Comparison of ENCODE assay signal across 18 cellular contexts in genomic region chr10:14649739-14650138, GRCh38.
A peak's percentile ranks its signal among the peaks of the same experiment; 100 is the strongest.
DNase-seq lines count a peak whose midpoint lies in the region; ATAC-seq and TF ChIP-seq lines count a peak whose summit lies in the region.
"Had no signal": no experiment of that assay in that cellular context is flagged by ENCODE, and none has a peak within 500 bp of the region (broad histone marks: within the 10 kb centered on the region; RNA-seq: fewer than 3 reads in every experiment).

No MANE protein-coding gene starts in this region.

- no peaks in the 10 kb centered on the region for H3K9me2 ChIP-seq in SU-DHL-6 (replicated peaks; ENCODE audit: insufficient read depth, low read length)

- in situ Hi-C loops in transverse colon (cut with MboI; ENCODE audit: low pct_ligation_motif_present in 1 of 4, low pct_unique_long_range_greater_than_20kb in 1 of 4, low sequenced_read_pairs in 3 of 4) = no loop called here

- H3K9me3 ChIP-seq in SU-DHL-6 (ENCODE audit: insufficient read depth, low read length) (no peaks in the 10 kb centered on the region), endodermal cell (ENCODE audit: control insufficient read depth, low read length) (no peaks in the 10 kb centered on the region), smooth muscle cell (replicated peaks; ENCODE audit: low read depth) (no peaks in the 10 kb centered on the region), transverse colon (no peaks in the 10 kb centered on the region)

- no peaks in the 10 kb centered on the region for H4K20me1 ChIP-seq in SU-DHL-6 (ENCODE audit: low read depth, low read length)
- H4K20me1 ChIP-seq in smooth muscle cell (ENCODE audit: low read depth) = no peaks in the 10 kb centered on the region

- H3K4me1 Mint-ChIP-seq in activated T-cell treated with anti-CD3 and anti-CD28 coated beads, Interleukin-2, amount 50 U/mL, for 24 hours (ENCODE audit: low read depth) = peaks cover 83% of the 10 kb centered on the region
- H3K4me1 Mint-ChIP-seq in endodermal cell (peaks cover 61% of the 10 kb centered on the region), glutamatergic neuron (ENCODE audit: low read depth, unreplicated experiment) (peaks cover 21% of the 10 kb centered on the region)

- no peak for ATAC-seq in GM19351 (IDR thresholded peaks at IDR 0.05; ENCODE audit: unreplicated experiment)
- ATAC-seq: GM23338, left cardiac atrium, sciatic nerve had no signal

- no peaks in the 10 kb centered on the region for H3K9me3 Mint-ChIP-seq in activated T-cell treated with anti-CD3 and anti-CD28 coated beads, Interleukin-2, amount 50 U/mL, for 24 hours
- H3K9me3 Mint-ChIP-seq in endodermal cell (no peaks in the 10 kb centered on the region), glutamatergic neuron (ENCODE audit: unreplicated experiment) (peaks cover 1% of the 10 kb centered on the region)
- H3K9me3 Mint-ChIP-seq: GM23338 had no signal

- no peak for TF ChIP-seq POLR2A in transverse colon (IDR thresholded peaks at IDR 0.05)

- WGBS in endodermal cell (ENCODE audit: insufficient coverage in 1 of 2, insufficient read length in 1 of 2), 2 experiments = 92 to 96% methylated on average over 4 of the region's 4 CpGs
- WGBS in smooth muscle cell (ENCODE audit: low lambda C conversion rate) = 99% methylated on average over 4 of the region's 4 CpGs
- WGBS in transverse colon (ENCODE audit: low coverage in 1 of 2), 2 donors = 96 to 97% methylated on average over 4 of the region's 4 CpGs

- H3K9ac ChIP-seq in SU-DHL-6 (ENCODE audit: low read length) = no peak overlapping the region; the same call in 1 of the 2 replicates
- no peak overlapping the region for H3K9ac ChIP-seq in endodermal cell (ENCODE audit: extremely low read depth, low read length, poor library complexity, severe bottlenecking)
- peak overlapping the region; percentile 80 for H3K9ac ChIP-seq in smooth muscle cell (ENCODE audit: low read depth)

- H2AFZ ChIP-seq in SU-DHL-6 (ENCODE audit: low read depth, low read length, severe bottlenecking) (peak overlapping the region; percentile 14), smooth muscle cell (ENCODE audit: low read depth) (no peak overlapping the region)
- H2AFZ ChIP-seq: GM23338 had no signal

- peaks cover 56% of the 10 kb centered on the region for H3F3A ChIP-seq in SU-DHL-6 (ENCODE audit: insufficient read depth)
- H3F3A ChIP-seq in smooth muscle cell (ENCODE audit: low read depth) = peaks cover 10% of the 10 kb centered on the region

- H3K36me3 ChIP-seq in SU-DHL-6 (ENCODE audit: low read length) (no peaks in the 10 kb centered on the region), endodermal cell (ENCODE audit: control insufficient read depth, insufficient read depth, low read length) (no peaks in the 10 kb centered on the region), smooth muscle cell (ENCODE audit: low read depth) (no peaks in the 10 kb centered on the region), transverse colon (no peaks in the 10 kb centered on the region)

- TF ChIP-seq EP300 in transverse colon (IDR thresholded peaks at IDR 0.05; ENCODE audit: low read depth) = no peak

- no peak for DNase-seq in activated T-cell treated with anti-CD3 and anti-CD28 coated beads, Interleukin-2, amount 50 U/mL, for 24 hours
- DNase-seq in activated T-cell treated with anti-CD3 and anti-CD28 coated beads, Interleukin-2, amount 50 U/mL, for 1 hour = no peak
- no peak for DNase-seq in endodermal cell
- no peak for DNase-seq in smooth muscle cell (lab: John Stamatoyannopoulos, UW; ENCODE audit: unreplicated experiment)
- no peak for DNase-seq in transverse colon
- DNase-seq in glutamatergic neuron = no peak
- DNase-seq: activated CD4-positive, CD25-positive, alpha-beta regulatory T cell treated with anti-CD3 and anti-CD28 coated beads, Interleukin-2, amount 50 U/mL, for 72 hours; foreskin melanocyte; left cardiac atrium; NCI-H1092 treated with DMSO at 0.1 percent for 48 hours; NCI-H2107; NCI-H524 treated with DMSO at 0.1 percent for 48 hours; SHP77 treated with DMSO at 0.1 percent for 48 hours; T-helper 9 cell had no signal

- H3K27me3 ChIP-seq in SU-DHL-6 (ENCODE audit: low read length) (no peaks in the 10 kb centered on the region), endodermal cell (ENCODE audit: control insufficient read depth, insufficient read depth, low read length, poor library complexity, severe bottlenecking) (no peaks in the 10 kb centered on the region), smooth muscle cell (ENCODE audit: low read depth) (no peaks in the 10 kb centered on the region), transverse colon (no peaks in the 10 kb centered on the region)

- intact Hi-C loops in transverse colon (cut with DNase I; ENCODE audit: low total_unique reads) = no loop called here

- no peaks in the 10 kb centered on the region for H3K36me3 Mint-ChIP-seq in activated T-cell treated with anti-CD3 and anti-CD28 coated beads, Interleukin-2, amount 50 U/mL, for 24 hours (ENCODE audit: low read depth)
- H3K36me3 Mint-ChIP-seq in endodermal cell (ENCODE audit: low read depth) (no peaks in the 10 kb centered on the region), glutamatergic neuron (ENCODE audit: unreplicated experiment) (no peaks in the 10 kb centered on the region)

- no peak overlapping the region for H3K4me3 Mint-ChIP-seq in activated T-cell treated with anti-CD3 and anti-CD28 coated beads, Interleukin-2, amount 50 U/mL, for 24 hours
- H3K4me3 Mint-ChIP-seq in endodermal cell = no peak overlapping the region
- H3K4me3 Mint-ChIP-seq in glutamatergic neuron (ENCODE audit: unreplicated experiment) = no peak overlapping the region
- H3K4me3 Mint-ChIP-seq: GM23338 had no signal

- peak overlapping the region; percentile 98 for H3K27ac Mint-ChIP-seq in activated T-cell treated with anti-CD3 and anti-CD28 coated beads, Interleukin-2, amount 50 U/mL, for 24 hours
- H3K27ac Mint-ChIP-seq in endodermal cell (peak overlapping the region; percentile 6), glutamatergic neuron (ENCODE audit: unreplicated experiment) (no peak overlapping the region)
- H3K27ac Mint-ChIP-seq: GM23338 had no signal

- no peak overlapping the region for H3K4me3 ChIP-seq in SU-DHL-6 (ENCODE audit: insufficient read depth, low read length, poor library complexity, severe bottlenecking)
- no peak overlapping the region for H3K4me3 ChIP-seq in endodermal cell (ENCODE audit: low read length)
- H3K4me3 ChIP-seq in smooth muscle cell = no peak overlapping the region
- H3K4me3 ChIP-seq in transverse colon = no peak overlapping the region
- H3K4me3 ChIP-seq: GM23338 had no signal

- peak overlapping the region; percentile 97 for H3K27ac ChIP-seq in SU-DHL-6 (ENCODE audit: low read depth, low read length)
- H3K27ac ChIP-seq in endodermal cell (ENCODE audit: low read depth, low read length) = no peak overlapping the region
- H3K27ac ChIP-seq in smooth muscle cell (ENCODE audit: low read depth) = peak overlapping the region; percentile 94
- H3K27ac ChIP-seq in transverse colon = peak overlapping the region in 2 of 4 donors; percentile 73 to 82

- no peaks in the 10 kb centered on the region for H3K27me3 Mint-ChIP-seq in activated T-cell treated with anti-CD3 and anti-CD28 coated beads, Interleukin-2, amount 50 U/mL, for 24 hours
- no peaks in the 10 kb centered on the region for H3K27me3 Mint-ChIP-seq in endodermal cell (ENCODE audit: insufficient read depth)
- H3K27me3 Mint-ChIP-seq in glutamatergic neuron (ENCODE audit: unreplicated experiment) = peaks cover 2% of the 10 kb centered on the region

- TF ChIP-seq CTCF in SU-DHL-6 (IDR thresholded peaks at IDR 0.05; ENCODE audit: insufficient read depth, low read length, poor library complexity, severe bottlenecking) (no peak), endodermal cell (conservative IDR thresholded peaks at IDR 0.05) (no peak), smooth muscle cell (IDR thresholded peaks at IDR 0.05; ENCODE audit: borderline replicate concordance, insufficient read depth, poor library complexity, severe bottlenecking) (no peak), transverse colon (IDR thresholded peaks at IDR 0.05) (no peak), glutamatergic neuron (IDR thresholded peaks at IDR 0.05; ENCODE audit: partially characterized antibody, unreplicated experiment) (no peak)

- H3K79me2 ChIP-seq in SU-DHL-6 (ENCODE audit: insufficient read depth, low read length) = no peaks in the 10 kb centered on the region
- H3K79me2 ChIP-seq in smooth muscle cell (ENCODE audit: low read depth) = no peaks in the 10 kb centered on the region

- H3K4me2 ChIP-seq in SU-DHL-6 (ENCODE audit: low read depth, low read length, poor library complexity, severe bottlenecking) (peak overlapping the region; percentile 92), smooth muscle cell (no peak overlapping the region)

- peaks cover 23% of the 10 kb centered on the region for H3K4me1 ChIP-seq in endodermal cell (ENCODE audit: control insufficient read depth, insufficient read depth, low read length)
- peaks cover 48% of the 10 kb centered on the region for H3K4me1 ChIP-seq in smooth muscle cell (ENCODE audit: low read depth)
- H3K4me1 ChIP-seq in transverse colon = peaks cover 20 to 33% (median 28%) of the 10 kb centered on the region in 4 donors
